Comparison of ENCODE assay signal across 2 cellular contexts in genomic region chr15:32901995-32902394, GRCh38.
TF ChIP-seq lines count a peak whose summit lies in the region.

No MANE protein-coding gene starts in this region.

TF ChIP-seq in GM23338, 12 proteins besides CTCF, POLR2A, EP300 and RAD21 (continued from another document):
- no peak for TF ChIP-seq REST (IDR thresholded peaks at IDR 0.05; ENCODE audit: unreplicated experiment)

TF ChIP-seq in IMR-90, 13 proteins besides CTCF, POLR2A, EP300 and RAD21 (continued from another document):
- TF ChIP-seq CHD1 (IDR thresholded peaks at IDR 0.05; ENCODE audit: low read depth, low read length) (no peak), MXI1 (IDR thresholded peaks at IDR 0.05; ENCODE audit: borderline replicate concordance, low read depth, low read length) (no peak), RCOR1 (IDR thresholded peaks at IDR 0.05; ENCODE audit: insufficient replicate concordance, low read length) (no peak)
